In the genomic region with DNA sequence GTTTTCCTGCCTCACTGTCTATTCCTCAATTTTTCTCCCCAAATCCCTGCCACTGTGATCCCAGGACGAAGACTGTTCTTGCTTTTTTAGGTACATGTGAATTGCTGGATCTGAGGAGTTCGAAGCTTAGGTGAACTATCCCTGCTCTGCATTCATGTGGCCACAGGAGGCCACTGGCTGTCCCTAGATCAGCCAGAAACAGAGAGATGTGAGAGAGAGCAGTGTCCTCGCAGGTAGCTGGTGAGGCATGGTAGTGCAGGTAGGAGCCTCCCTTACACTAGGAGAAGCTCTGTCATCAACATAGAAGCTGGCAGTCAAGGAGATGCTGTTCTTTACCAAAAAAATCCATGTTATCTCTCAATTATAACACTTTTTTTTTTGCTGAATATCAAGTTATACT, we compare ENCODE assay signal across 11 cellular contexts.
A peak's percentile ranks its signal among the peaks of the same experiment; 100 is the strongest.
DNase-seq lines count a peak whose midpoint lies in the region; ATAC-seq, FAIRE-seq and TF ChIP-seq lines count a peak whose summit lies in the region.
"Had no signal": no experiment of that assay in that cellular context is flagged by ENCODE, and none has a peak within 500 bp of the region (broad histone marks: within the 10 kb centered on the region; RNA-seq: fewer than 3 reads in every experiment).

No MANE protein-coding gene starts in this region.

- H3K4me1 Mint-ChIP-seq in effector memory CD8-positive, alpha-beta T cell (ENCODE audit: low read depth in 2 of 2) = peaks cover 8 to 11% of the 10 kb centered on the region in 2 donors

- no peak overlapping the region for H3K4me2 ChIP-seq in A549

- TF ChIP-seq RAD21 in A549 (conservative IDR thresholded peaks at IDR 0.05 in 1 of 2, IDR thresholded peaks at IDR 0.05 in 1 of 2) = no peak

- POLR2A ChIA-PET in A549 (lab: Yijun Ruan, JAX) = interaction anchor here (1.0 to 1.3 kb wide), 2 partner anchors 71 to 1436 kb away, joined by 3 read pairs; a partner anchor contains a TSS

- H3K4me3 ChIP-seq in A549 = no peak overlapping the region
- H3K4me3 ChIP-seq in GM12864 (ENCODE audit: low read depth, low read length) = no peak overlapping the region

- intact Hi-C loops in cardiac septum (cut with DNase I) = loop anchor here (5.0 to 10.0 kb wide), 2 partner anchors 69 to 1441 kb away; no protein-coding TSS in a partner anchor

- FAIRE-seq in A549 (lab: Jason Lieb, UNC) = no peak

- TF ChIP-seq EP300 in A549 (IDR thresholded peaks at IDR 0.05) = no peak

- peaks cover 52% of the 10 kb centered on the region for H3K36me3 Mint-ChIP-seq in effector memory CD8-positive, alpha-beta T cell (ENCODE audit: insufficient read depth)

- no peak overlapping the region for H3K27ac ChIP-seq in A549
- H3K27ac ChIP-seq: neutrophil had no signal

- no peak for TF ChIP-seq POLR2A in A549 (IDR thresholded peaks at IDR 0.05; ENCODE audit: low read length)

- peak; percentile 93 to 99 for ATAC-seq in A549
- ATAC-seq in effector memory CD8-positive, alpha-beta T cell (replicated peaks) = peak; percentile 28

- H3K27me3 Mint-ChIP-seq in effector memory CD8-positive, alpha-beta T cell = no peaks in the 10 kb centered on the region

- CTCF ChIA-PET in A549 (lab: Yijun Ruan, JAX) = interaction anchor here (0.6 to 2.9 kb wide), 5 partner anchors 10 to 1442 kb away, joined by 3 to 17 read pairs (median 3); no protein-coding TSS in a partner anchor

- DNase-seq in A549 (ENCODE audit: low read depth in 1 of 2, low spot score in 1 of 2) = peak in 1 of 2 experiments; percentile 54
- DNase-seq in GM12864 (ENCODE audit: low read depth) = no peak
- DNase-seq in NCI-H69 (lab: John Stamatoyannopoulos, UW) = peak; percentile 13
- DNase-seq in effector memory CD8-positive, alpha-beta T cell = no peak
- DNase-seq in anterior cingulate cortex (lab: John Stamatoyannopoulos, UW) = no peak
- DNase-seq in cardiac septum (ENCODE audit: low spot score) = no peak
- no peak for DNase-seq in activated CD8-positive, alpha-beta memory T cell treated with anti-CD3 and anti-CD28 coated beads, Interleukin-2, amount 50 U/mL, for 4 hours
- DNase-seq in 8988T = no peak
- DNase-seq: NCI-H226; stimulated activated CD8-positive, alpha-beta memory T cell treated with anti-CD3 and anti-CD28 coated beads, Interleukin-4, amount 100 ng/mL, for 48 hours had no signal

- peaks cover 18% of the 10 kb centered on the region; the same call in 2 of the 3 replicates for H3K4me1 ChIP-seq in A549

- H3K9me3 ChIP-seq in A549 = no peaks in the 10 kb centered on the region
- H3K9me3 ChIP-seq: neutrophil had no signal

- TF ChIP-seq CTCF in A549 (IDR thresholded peaks at IDR 0.05) (no peak), GM12864 (IDR thresholded peaks at IDR 0.05; ENCODE audit: low read depth, low read length, missing control alignments) (peak; percentile 33)

- no peaks in the 10 kb centered on the region for H3K9me3 Mint-ChIP-seq in effector memory CD8-positive, alpha-beta T cell

- H3K4me3 Mint-ChIP-seq in effector memory CD8-positive, alpha-beta T cell = no peak overlapping the region

- peak overlapping the region in 1 of 2 donors; percentile 53 for H3K27ac Mint-ChIP-seq in effector memory CD8-positive, alpha-beta T cell

- 91% methylated on average over 3 of the region's 3 CpGs for WGBS in A549 (ENCODE audit: missing lambda C conversion rate)

TF ChIP-seq in A549, 52 proteins besides CTCF, POLR2A, EP300 and RAD21:
- TF ChIP-seq GATA3 (IDR thresholded peaks at IDR 0.05; ENCODE audit: borderline replicate concordance) = no peak
- TF ChIP-seq NFE2L2 (conservative IDR thresholded peaks at IDR 0.05; ENCODE audit: low read length) = no peak
- TF ChIP-seq, protein P1, sequence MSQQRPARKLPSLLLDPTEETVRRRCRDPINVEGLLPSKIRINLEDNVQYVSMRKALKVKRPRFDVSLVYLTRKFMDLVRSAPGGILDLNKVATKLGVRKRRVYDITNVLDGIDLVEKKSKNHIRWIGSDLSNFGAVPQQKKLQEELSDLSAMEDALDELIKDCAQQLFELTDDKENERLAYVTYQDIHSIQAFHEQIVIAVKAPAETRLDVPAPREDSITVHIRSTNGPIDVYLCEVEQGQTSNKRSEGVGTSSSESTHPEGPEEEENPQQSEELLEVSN (IDR thresholded peaks at IDR 0.05; ENCODE audit: borderline replicate concordance, low read depth) = no peak
- TF ChIP-seq POLR2AphosphoS2 (conservative IDR thresholded peaks at IDR 0.05; ENCODE audit: low read length) = no peak
- no peak for TF ChIP-seq EHF (CRISPR knock-in tag; IDR thresholded peaks at IDR 0.05)
- no peak for TF ChIP-seq NPAS2 (CRISPR knock-in tag; IDR thresholded peaks at IDR 0.05; ENCODE audit: borderline replicate concordance)
- no peak for TF ChIP-seq HDAC2 (IDR thresholded peaks at IDR 0.05)
- no peak for TF ChIP-seq MAZ (IDR thresholded peaks at IDR 0.05; ENCODE audit: borderline replicate concordance, low read depth, low read length)
